In the genomic region with DNA sequence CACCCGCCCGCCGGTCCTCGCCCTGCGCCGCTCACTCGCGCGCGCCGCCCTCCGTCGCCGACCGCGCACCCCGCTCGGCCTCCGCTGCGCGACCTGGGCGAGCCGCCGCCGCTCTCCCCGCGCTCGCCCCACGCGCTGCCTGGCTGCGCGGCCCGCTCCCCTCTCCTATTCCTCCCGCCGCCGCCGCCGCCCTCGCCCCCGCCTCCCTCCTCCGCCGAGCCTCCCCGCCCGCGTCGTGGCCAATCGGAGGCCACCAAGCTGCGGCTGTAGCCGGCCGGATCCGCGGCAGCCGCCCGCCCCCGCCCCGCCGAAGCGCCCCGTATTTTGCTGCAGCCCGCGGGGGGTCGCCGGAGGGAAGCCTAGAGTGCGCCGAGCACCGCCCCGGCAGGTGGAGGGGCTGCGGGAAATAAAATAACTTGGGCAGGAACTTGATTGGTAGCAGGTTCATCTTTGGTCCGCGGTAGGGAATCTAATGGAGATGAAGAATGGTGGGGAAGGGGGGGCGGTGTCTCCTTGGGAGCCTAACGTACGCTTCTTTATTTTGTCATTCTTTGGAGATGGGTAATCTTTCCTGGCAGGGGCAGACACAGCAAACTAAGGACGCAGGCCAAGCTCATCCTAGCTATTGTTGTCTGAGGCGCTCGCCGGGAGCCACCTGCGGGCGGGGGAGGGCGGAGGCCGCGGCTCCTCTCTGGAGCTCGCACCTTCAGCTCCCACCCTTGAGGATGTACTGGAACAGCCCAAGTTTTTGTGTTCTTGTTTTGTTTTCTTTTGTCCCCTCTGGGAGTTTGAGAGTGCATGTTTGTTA, we compare ENCODE assay signal across 1 cellular context.
TF ChIP-seq lines count a peak whose summit lies in the region.

No MANE protein-coding gene starts in this region.

TF ChIP-seq in GM23338, 12 proteins besides CTCF, POLR2A, EP300 and RAD21 (continued from another document):
- TF ChIP-seq, protein P1, sequence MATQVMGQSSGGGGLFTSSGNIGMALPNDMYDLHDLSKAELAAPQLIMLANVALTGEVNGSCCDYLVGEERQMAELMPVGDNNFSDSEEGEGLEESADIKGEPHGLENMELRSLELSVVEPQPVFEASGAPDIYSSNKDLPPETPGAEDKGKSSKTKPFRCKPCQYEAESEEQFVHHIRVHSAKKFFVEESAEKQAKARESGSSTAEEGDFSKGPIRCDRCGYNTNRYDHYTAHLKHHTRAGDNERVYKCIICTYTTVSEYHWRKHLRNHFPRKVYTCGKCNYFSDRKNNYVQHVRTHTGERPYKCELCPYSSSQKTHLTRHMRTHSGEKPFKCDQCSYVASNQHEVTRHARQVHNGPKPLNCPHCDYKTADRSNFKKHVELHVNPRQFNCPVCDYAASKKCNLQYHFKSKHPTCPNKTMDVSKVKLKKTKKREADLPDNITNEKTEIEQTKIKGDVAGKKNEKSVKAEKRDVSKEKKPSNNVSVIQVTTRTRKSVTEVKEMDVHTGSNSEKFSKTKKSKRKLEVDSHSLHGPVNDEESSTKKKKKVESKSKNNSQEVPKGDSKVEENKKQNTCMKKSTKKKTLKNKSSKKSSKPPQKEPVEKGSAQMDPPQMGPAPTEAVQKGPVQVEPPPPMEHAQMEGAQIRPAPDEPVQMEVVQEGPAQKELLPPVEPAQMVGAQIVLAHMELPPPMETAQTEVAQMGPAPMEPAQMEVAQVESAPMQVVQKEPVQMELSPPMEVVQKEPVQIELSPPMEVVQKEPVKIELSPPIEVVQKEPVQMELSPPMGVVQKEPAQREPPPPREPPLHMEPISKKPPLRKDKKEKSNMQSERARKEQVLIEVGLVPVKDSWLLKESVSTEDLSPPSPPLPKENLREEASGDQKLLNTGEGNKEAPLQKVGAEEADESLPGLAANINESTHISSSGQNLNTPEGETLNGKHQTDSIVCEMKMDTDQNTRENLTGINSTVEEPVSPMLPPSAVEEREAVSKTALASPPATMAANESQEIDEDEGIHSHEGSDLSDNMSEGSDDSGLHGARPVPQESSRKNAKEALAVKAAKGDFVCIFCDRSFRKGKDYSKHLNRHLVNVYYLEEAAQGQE (IDR thresholded peaks at IDR 0.05; ENCODE audit: unreplicated experiment), result no peak
- TF ChIP-seq, protein P2, sequence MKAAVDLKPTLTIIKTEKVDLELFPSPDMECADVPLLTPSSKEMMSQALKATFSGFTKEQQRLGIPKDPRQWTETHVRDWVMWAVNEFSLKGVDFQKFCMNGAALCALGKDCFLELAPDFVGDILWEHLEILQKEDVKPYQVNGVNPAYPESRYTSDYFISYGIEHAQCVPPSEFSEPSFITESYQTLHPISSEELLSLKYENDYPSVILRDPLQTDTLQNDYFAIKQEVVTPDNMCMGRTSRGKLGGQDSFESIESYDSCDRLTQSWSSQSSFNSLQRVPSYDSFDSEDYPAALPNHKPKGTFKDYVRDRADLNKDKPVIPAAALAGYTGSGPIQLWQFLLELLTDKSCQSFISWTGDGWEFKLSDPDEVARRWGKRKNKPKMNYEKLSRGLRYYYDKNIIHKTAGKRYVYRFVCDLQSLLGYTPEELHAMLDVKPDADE (IDR thresholded peaks at IDR 0.05), result no peak
- TF ChIP-seq, protein P3, sequence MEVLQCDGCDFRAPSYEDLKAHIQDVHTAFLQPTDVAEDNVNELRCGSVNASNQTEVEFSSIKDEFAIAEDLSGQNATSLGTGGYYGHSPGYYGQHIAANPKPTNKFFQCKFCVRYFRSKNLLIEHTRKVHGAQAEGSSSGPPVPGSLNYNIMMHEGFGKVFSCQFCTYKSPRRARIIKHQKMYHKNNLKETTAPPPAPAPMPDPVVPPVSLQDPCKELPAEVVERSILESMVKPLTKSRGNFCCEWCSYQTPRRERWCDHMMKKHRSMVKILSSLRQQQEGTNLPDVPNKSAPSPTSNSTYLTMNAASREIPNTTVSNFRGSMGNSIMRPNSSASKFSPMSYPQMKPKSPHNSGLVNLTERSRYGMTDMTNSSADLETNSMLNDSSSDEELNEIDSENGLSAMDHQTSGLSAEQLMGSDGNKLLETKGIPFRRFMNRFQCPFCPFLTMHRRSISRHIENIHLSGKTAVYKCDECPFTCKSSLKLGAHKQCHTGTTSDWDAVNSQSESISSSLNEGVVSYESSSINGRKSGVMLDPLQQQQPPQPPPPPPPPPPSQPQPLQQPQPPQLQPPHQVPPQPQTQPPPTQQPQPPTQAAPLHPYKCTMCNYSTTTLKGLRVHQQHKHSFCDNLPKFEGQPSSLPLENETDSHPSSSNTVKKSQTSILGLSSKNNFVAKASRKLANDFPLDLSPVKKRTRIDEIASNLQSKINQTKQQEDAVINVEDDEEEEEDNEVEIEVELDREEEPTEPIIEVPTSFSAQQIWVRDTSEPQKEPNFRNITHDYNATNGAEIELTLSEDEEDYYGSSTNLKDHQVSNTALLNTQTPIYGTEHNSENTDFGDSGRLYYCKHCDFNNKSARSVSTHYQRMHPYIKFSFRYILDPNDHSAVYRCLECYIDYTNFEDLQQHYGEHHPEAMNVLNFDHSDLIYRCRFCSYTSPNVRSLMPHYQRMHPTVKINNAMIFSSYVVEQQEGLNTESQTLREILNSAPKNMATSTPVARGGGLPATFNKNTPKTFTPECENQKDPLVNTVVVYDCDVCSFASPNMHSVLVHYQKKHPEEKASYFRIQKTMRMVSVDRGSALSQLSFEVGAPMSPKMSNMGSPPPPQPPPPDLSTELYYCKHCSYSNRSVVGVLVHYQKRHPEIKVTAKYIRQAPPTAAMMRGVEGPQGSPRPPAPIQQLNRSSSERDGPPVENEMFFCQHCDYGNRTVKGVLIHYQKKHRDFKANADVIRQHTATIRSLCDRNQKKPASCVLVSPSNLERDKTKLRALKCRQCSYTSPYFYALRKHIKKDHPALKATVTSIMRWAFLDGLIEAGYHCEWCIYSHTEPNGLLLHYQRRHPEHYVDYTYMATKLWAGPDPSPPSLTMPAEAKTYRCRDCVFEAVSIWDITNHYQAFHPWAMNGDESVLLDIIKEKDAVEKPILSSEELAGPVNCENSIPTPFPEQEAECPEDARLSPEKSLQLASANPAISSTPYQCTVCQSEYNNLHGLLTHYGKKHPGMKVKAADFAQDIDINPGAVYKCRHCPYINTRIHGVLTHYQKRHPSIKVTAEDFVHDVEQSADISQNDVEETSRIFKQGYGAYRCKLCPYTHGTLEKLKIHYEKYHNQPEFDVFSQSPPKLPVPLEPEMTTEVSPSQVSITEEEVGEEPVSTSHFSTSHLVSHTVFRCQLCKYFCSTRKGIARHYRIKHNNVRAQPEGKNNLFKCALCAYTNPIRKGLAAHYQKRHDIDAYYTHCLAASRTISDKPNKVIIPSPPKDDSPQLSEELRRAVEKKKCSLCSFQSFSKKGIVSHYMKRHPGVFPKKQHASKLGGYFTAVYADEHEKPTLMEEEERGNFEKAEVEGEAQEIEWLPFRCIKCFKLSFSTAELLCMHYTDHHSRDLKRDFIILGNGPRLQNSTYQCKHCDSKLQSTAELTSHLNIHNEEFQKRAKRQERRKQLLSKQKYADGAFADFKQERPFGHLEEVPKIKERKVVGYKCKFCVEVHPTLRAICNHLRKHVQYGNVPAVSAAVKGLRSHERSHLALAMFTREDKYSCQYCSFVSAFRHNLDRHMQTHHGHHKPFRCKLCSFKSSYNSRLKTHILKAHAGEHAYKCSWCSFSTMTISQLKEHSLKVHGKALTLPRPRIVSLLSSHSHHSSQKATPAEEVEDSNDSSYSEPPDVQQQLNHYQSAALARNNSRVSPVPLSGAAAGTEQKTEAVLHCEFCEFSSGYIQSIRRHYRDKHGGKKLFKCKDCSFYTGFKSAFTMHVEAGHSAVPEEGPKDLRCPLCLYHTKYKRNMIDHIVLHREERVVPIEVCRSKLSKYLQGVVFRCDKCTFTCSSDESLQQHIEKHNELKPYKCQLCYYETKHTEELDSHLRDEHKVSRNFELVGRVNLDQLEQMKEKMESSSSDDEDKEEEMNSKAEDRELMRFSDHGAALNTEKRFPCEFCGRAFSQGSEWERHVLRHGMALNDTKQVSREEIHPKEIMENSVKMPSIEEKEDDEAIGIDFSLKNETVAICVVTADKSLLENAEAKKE (CRISPR knock-in tag; IDR thresholded peaks at IDR 0.05), result no peak
- TF ChIP-seq STAT1 (IDR thresholded peaks at IDR 0.05; ENCODE audit: unreplicated experiment), result no peak
- TF ChIP-seq JUNB (IDR thresholded peaks at IDR 0.05; ENCODE audit: unreplicated experiment), result no peak
- TF ChIP-seq ZNF114 (CRISPR knock-in tag; IDR thresholded peaks at IDR 0.05), result no peak
